ENCODE assay signal across 17 cellular contexts in the genomic region with DNA sequence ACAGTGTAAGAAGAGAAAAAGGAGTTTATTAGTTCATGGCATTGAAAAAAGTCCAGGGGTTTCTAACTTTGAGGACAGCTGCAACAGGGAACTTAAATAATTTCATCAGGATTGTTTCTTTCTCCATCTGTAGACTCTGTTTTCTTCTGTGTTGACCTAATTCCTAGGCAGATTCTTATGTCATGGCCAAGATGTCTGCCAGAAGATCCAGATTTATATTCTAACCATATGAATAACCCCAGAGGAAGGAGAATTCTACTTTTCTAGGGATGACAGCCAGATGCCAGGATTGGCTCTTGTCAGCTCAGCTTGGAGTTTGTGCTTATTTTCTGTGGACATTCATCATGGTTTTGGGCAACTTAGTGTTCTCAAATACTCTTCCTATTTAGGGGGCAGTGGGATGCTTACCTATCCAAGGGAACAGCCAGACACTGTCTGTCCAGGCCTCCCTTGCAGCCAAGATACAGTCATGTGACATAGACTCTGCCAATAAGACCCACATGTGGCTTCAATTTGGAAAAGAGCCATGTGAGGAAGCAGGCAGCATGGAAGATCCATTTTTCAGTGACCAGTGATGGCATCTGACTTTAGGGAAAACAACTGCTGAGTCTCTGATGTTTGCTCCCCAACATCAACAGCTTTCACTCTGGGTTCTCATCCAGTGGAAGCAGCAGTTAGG. TPM values are rescaled to one million over a fixed set of nuclear protein-coding genes. Genes with fewer than 3 reads are reported as not detected.
DNase-seq lines count a peak whose midpoint lies in the region; ATAC-seq and TF ChIP-seq lines count a peak whose summit lies in the region.
"Had no signal": no experiment of that assay in that cellular context is flagged by ENCODE, and none has a peak within 500 bp of the region (broad histone marks: within the 10 kb centered on the region; RNA-seq: fewer than 3 reads in every experiment).

No MANE protein-coding gene starts in this region.

- H3K36me3 ChIP-seq in PC-3 (ENCODE audit: low read depth, low read length): peaks cover 15% of the 10 kb centered on the region; the same call in 1 of the 2 replicates
- H3K36me3 ChIP-seq in sigmoid colon: peaks cover 7 to 59% (median 24%) of the 10 kb centered on the region in 4 donors
- H3K36me3 ChIP-seq: ovary had no signal

- ATAC-seq in PC-3 (no peak), HG03159 (IDR thresholded peaks at IDR 0.05; ENCODE audit: unreplicated experiment) (no peak), GM21390 (IDR thresholded peaks at IDR 0.05; ENCODE audit: unreplicated experiment) (no peak)

- no peak overlapping the region for H3K4me3 ChIP-seq in AG10803 (ENCODE audit: low read length)
- H3K4me3 ChIP-seq in PC-3 (ENCODE audit: low read length): no peak overlapping the region
- no peak overlapping the region for H3K4me3 ChIP-seq in sigmoid colon
- H3K4me3 ChIP-seq: cardiac muscle cell, ovary, SJCRH30 had no signal

- no peak for TF ChIP-seq POLR2A in sigmoid colon (IDR thresholded peaks at IDR 0.05)

- peak overlapping the region; percentile 29 for H3K4me2 ChIP-seq in PC-3 (ENCODE audit: low read length)

- no peak for TF ChIP-seq EP300 in sigmoid colon (IDR thresholded peaks at IDR 0.05)

- DNase-seq in AG10803 (ENCODE audit: low read depth) (peak; percentile 65), PC-3 (no peak), fibroblast of the conjunctiva (ENCODE audit: low read depth) (peak; percentile 32), sigmoid colon (no peak), kidney tubule cell (ENCODE audit: low spot score) (no peak), RKO (ENCODE audit: low spot score) (no peak)
- DNase-seq: activated CD4-positive, alpha-beta T cell treated with anti-CD3 and anti-CD28 coated beads, Interleukin-2, amount 10 ng/mL, durations not matched to agents 24 days and 14 days; activated naive CD8-positive, alpha-beta T cell treated with anti-CD3 and anti-CD28 coated beads, Interleukin-2, amount 10 ng/mL, durations not matched to agents 7 days and 5 days; activated T-cell treated with anti-CD3 and anti-CD28 coated beads, Interleukin-2, amount 50 U/mL, for 1 hour; effector CD4-positive, alpha-beta T cell; Kasumi-1; SJCRH30 had no signal

- H3K27me3 ChIP-seq in PC-3 (ENCODE audit: low read length) (no peaks in the 10 kb centered on the region), sigmoid colon (no peaks in the 10 kb centered on the region)
- H3K27me3 ChIP-seq: cardiac muscle cell, ovary, SJCRH30 had no signal

- CTCF ChIA-PET in PC-3 (lab: Charles Lee): interaction anchor here (0.6 to 1.7 kb wide), 2 partner anchors 144 to 167 kb away, joined by 6 to 7 read pairs; no protein-coding TSS in a partner anchor

- no peaks in the 10 kb centered on the region for H3K9me2 ChIP-seq in PC-3 (replicated peaks; ENCODE audit: low read length)

- H3K9me3 ChIP-seq in PC-3 (ENCODE audit: low read length): no peaks in the 10 kb centered on the region
- H3K9me3 ChIP-seq in sigmoid colon: no peaks in the 10 kb centered on the region
- H3K9me3 ChIP-seq: ovary, SJCRH30 had no signal

- peak overlapping the region; percentile 54 for H3K27ac ChIP-seq in PC-3 (ENCODE audit: low read length)
- H3K27ac ChIP-seq in sigmoid colon: peak overlapping the region; percentile 25 to 63 (median 42)
- H3K27ac ChIP-seq: C4-2B, cardiac muscle cell, ovary, SJCRH30 had no signal

- H3K79me2 ChIP-seq in PC-3 (ENCODE audit: low read length): no peaks in the 10 kb centered on the region

- H3K9ac ChIP-seq in PC-3 (ENCODE audit: low read length): no peak overlapping the region

- TF ChIP-seq CTCF in AG10803 (conservative IDR thresholded peaks at IDR 0.05; ENCODE audit: low read length) (no peak), PC-3 (conservative IDR thresholded peaks at IDR 0.05; ENCODE audit: low read depth, low read length) (no peak), sigmoid colon (IDR thresholded peaks at IDR 0.05) (no peak)

- intact Hi-C loops in PC-3 (cut with micrococcal nuclease) (no loop called here), sigmoid colon (cut with DNase I) (loop anchor here (5.0 kb wide), 2 partner anchors 47 to 117 kb away; partner anchors contain the start of gene TMEM100)

- POLR2A ChIA-PET in PC-3 (lab: Charles Lee; ENCODE audit: unreplicated experiment): interaction anchor here (0.6 kb wide), 1 partner anchor 18 kb away, joined by 4 read pairs; the partner anchor contains the start of gene PCTP

- H4K20me1 ChIP-seq in PC-3 (ENCODE audit: low read length): no peaks in the 10 kb centered on the region

- H3F3A ChIP-seq in PC-3 (ENCODE audit: low read length, unreplicated experiment): no peaks in the 10 kb centered on the region

- no TSS peak for BruUV-seq in PC-3 (replicated peaks; lab: Mats Ljungman, UMichigan)

- peaks cover 15% of the 10 kb centered on the region for H3K4me1 ChIP-seq in PC-3 (ENCODE audit: insufficient read depth, low read length)
- H3K4me1 ChIP-seq in sigmoid colon: peaks cover 0 to 27% (median 26%) of the 10 kb centered on the region in 4 donors
- H3K4me1 ChIP-seq: SJCRH30 had no signal

- no peak overlapping the region for H2AFZ ChIP-seq in PC-3 (ENCODE audit: low read length)

RNA-seq across cellular contexts. Expression of gene PCTP, which starts 18.2 kb away (rescaled TPM):
- 15.4 and 17.6 TPM in 2 replicates for total RNA-seq in PC-3 (2014; rRNA removed)
- total RNA-seq in sigmoid colon: 10 to 100 TPM; 20.8 to 25.0 (median 23.9) TPM
- 10 to 100 TPM; 28.9 to 64.7 (median 45.0) TPM for polyA plus RNA-seq in sigmoid colon

RNA-seq across cellular contexts. Expression of gene TMEM100, which starts 46.4 kb away (rescaled TPM):
- not detected in 2 replicates for total RNA-seq in PC-3 (2014; rRNA removed)
- total RNA-seq in sigmoid colon: 10 to 100 TPM in 3 of 4 donors, 1 to 10 TPM in 1; 9.0 to 25.0 (median 15.3) TPM
- polyA plus RNA-seq in sigmoid colon: 1 to 10 TPM; 2.5 to 7.1 (median 5.4) TPM
- total RNA-seq: activated CD4-positive, alpha-beta T cell treated with anti-CD3 and anti-CD28 coated beads, Interleukin-2, amount 10 ng/mL, durations not matched to agents 24 days and 14 days; activated naive CD8-positive, alpha-beta T cell treated with anti-CD3 and anti-CD28 coated beads, Interleukin-2, amount 10 ng/mL, durations not matched to agents 7 days and 5 days had no signal
- polyA plus RNA-seq: cardiac muscle cell had no signal

Comparison
In these comparisons a context has a peak if more than half of its experiments do, and no peak if none do; other contexts are left out.
1. DNase-seq: peak in AG10803 (single experiment) and fibroblast of the conjunctiva (single experiment); none in PC-3 (single experiment), sigmoid colon (single experiment), kidney tubule cell (single experiment) and RKO (single experiment).